Comparison of ENCODE assay signal across 1 cellular context in the genomic region with DNA sequence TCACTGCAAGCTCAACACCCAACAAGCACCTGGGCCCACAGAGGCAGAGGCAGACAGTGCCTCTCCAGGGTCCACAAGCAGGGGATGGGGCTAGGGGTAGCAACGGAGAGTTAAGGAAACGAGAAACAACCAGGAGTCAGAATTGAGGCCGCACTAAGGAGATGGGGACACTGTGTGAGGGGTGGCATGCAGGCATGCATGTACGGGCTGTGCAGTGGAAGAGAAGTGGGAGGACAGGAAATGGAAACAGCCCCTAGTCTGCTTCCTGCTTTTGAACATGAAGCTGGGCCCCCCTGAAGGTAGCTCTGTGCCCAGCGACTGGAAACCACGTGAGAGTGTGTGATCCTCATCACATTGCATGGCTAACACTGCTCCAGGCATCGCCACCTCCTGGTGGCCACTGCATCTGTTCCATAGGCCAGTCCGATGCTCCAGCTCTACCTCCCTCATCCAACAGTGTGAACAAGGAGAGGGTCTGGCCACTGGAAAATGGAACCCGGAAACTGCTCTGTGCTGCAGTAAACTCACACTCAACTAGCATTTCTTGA.
A peak's percentile ranks its signal among the peaks of the same experiment; 100 is the strongest.
TF ChIP-seq lines count a peak whose summit lies in the region.

No MANE protein-coding gene starts in this region.

TF ChIP-seq in HepG2, 621 proteins besides CTCF, POLR2A, EP300 and RAD21 (continued from another document and continues in another):
- TF ChIP-seq, protein P1, sequence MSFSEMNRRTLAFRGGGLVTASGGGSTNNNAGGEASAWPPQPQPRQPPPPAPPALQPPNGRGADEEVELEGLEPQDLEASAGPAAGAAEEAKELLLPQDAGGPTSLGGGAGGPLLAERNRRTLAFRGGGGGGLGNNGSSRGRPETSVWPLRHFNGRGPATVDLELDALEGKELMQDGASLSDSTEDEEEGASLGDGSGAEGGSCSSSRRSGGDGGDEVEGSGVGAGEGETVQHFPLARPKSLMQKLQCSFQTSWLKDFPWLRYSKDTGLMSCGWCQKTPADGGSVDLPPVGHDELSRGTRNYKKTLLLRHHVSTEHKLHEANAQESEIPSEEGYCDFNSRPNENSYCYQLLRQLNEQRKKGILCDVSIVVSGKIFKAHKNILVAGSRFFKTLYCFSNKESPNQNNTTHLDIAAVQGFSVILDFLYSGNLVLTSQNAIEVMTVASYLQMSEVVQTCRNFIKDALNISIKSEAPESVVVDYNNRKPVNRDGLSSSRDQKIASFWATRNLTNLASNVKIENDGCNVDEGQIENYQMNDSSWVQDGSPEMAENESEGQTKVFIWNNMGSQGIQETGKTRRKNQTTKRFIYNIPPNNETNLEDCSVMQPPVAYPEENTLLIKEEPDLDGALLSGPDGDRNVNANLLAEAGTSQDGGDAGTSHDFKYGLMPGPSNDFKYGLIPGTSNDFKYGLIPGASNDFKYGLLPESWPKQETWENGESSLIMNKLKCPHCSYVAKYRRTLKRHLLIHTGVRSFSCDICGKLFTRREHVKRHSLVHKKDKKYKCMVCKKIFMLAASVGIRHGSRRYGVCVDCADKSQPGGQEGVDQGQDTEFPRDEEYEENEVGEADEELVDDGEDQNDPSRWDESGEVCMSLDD (CRISPR knock-in tag; IDR thresholded peaks at IDR 0.05; ENCODE audit: borderline replicate concordance): no peak
- no peak for TF ChIP-seq ZNF24 (IDR thresholded peaks at IDR 0.05)
- TF ChIP-seq MLLT10 (CRISPR knock-in tag; IDR thresholded peaks at IDR 0.05): no peak
- no peak for TF ChIP-seq MTF1 (CRISPR knock-in tag; IDR thresholded peaks at IDR 0.05)
- TF ChIP-seq, protein P2, sequence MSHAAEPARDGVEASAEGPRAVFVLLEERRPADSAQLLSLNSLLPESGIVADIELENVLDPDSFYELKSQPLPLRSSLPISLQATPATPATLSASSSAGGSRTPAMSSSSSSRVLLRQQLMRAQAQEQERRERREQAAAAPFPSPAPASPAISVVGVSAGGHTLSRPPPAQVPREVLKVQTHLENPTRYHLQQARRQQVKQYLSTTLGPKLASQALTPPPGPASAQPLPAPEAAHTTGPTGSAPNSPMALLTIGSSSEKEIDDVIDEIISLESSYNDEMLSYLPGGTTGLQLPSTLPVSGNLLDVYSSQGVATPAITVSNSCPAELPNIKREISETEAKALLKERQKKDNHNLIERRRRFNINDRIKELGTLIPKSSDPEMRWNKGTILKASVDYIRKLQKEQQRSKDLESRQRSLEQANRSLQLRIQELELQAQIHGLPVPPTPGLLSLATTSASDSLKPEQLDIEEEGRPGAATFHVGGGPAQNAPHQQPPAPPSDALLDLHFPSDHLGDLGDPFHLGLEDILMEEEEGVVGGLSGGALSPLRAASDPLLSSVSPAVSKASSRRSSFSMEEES (CRISPR knock-in tag; IDR thresholded peaks at IDR 0.05): no peak
- no peak for TF ChIP-seq RBM39 (IDR thresholded peaks at IDR 0.05; ENCODE audit: low read depth, low read length, poor library complexity, severe bottlenecking)
- peak; percentile 26; the same call in 1 of the 2 replicates for TF ChIP-seq TBX2 (CRISPR knock-in tag; IDR thresholded peaks at IDR 0.05; ENCODE audit: borderline replicate concordance)
- no peak for TF ChIP-seq RFXAP (CRISPR knock-in tag; IDR thresholded peaks at IDR 0.05; ENCODE audit: borderline replicate concordance)
- TF ChIP-seq, protein P3, sequence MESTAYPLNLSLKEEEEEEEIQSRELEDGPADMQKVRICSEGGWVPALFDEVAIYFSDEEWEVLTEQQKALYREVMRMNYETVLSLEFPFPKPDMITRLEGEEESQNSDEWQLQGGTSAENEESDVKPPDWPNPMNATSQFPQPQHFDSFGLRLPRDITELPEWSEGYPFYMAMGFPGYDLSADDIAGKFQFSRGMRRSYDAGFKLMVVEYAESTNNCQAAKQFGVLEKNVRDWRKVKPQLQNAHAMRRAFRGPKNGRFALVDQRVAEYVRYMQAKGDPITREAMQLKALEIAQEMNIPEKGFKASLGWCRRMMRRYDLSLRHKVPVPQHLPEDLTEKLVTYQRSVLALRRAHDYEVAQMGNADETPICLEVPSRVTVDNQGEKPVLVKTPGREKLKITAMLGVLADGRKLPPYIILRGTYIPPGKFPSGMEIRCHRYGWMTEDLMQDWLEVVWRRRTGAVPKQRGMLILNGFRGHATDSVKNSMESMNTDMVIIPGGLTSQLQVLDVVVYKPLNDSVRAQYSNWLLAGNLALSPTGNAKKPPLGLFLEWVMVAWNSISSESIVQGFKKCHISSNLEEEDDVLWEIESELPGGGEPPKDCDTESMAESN (CRISPR knock-in tag; conservative IDR thresholded peaks at IDR 0.05): no peak
- TF ChIP-seq, protein P4, sequence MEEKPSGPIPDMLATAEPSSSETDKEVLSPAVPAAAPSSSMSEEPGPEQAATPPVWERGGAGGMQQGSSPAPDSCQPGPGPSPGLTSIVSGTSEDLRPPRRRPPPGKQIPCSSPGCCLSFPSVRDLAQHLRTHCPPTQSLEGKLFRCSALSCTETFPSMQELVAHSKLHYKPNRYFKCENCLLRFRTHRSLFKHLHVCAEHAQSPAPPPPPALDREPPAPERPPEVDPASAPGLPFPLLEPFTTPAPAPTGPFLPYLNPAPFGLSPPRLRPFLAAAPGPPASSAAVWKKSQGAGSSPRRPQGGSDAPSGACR (CRISPR knock-in tag; IDR thresholded peaks at IDR 0.05): no peak
- TF ChIP-seq, protein P5, sequence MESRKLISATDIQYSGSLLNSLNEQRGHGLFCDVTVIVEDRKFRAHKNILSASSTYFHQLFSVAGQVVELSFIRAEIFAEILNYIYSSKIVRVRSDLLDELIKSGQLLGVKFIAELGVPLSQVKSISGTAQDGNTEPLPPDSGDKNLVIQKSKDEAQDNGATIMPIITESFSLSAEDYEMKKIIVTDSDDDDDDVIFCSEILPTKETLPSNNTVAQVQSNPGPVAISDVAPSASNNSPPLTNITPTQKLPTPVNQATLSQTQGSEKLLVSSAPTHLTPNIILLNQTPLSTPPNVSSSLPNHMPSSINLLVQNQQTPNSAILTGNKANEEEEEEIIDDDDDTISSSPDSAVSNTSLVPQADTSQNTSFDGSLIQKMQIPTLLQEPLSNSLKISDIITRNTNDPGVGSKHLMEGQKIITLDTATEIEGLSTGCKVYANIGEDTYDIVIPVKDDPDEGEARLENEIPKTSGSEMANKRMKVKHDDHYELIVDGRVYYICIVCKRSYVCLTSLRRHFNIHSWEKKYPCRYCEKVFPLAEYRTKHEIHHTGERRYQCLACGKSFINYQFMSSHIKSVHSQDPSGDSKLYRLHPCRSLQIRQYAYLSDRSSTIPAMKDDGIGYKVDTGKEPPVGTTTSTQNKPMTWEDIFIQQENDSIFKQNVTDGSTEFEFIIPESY (CRISPR knock-in tag; IDR thresholded peaks at IDR 0.05): peak; percentile 48; the same call in 1 of the 2 replicates
- no peak for TF ChIP-seq JDP2 (CRISPR knock-in tag; IDR thresholded peaks at IDR 0.05; ENCODE audit: borderline replicate concordance)
- TF ChIP-seq ZNF75D (CRISPR knock-in tag; IDR thresholded peaks at IDR 0.05; ENCODE audit: borderline replicate concordance): no peak
- no peak for TF ChIP-seq ZNF253 (CRISPR knock-in tag; IDR thresholded peaks at IDR 0.05; ENCODE audit: borderline replicate concordance)
- TF ChIP-seq TMF1 (CRISPR knock-in tag; IDR thresholded peaks at IDR 0.05; ENCODE audit: low read depth): no peak
- no peak for TF ChIP-seq SALL2 (CRISPR knock-in tag; IDR thresholded peaks at IDR 0.05)
- TF ChIP-seq, protein P6, sequence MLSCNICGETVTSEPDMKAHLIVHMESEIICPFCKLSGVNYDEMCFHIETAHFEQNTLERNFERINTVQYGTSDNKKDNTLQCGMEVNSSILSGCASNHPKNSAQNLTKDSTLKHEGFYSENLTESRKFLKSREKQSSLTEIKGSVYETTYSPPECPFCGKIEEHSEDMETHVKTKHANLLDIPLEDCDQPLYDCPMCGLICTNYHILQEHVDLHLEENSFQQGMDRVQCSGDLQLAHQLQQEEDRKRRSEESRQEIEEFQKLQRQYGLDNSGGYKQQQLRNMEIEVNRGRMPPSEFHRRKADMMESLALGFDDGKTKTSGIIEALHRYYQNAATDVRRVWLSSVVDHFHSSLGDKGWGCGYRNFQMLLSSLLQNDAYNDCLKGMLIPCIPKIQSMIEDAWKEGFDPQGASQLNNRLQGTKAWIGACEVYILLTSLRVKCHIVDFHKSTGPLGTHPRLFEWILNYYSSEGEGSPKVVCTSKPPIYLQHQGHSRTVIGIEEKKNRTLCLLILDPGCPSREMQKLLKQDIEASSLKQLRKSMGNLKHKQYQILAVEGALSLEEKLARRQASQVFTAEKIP (CRISPR knock-in tag; IDR thresholded peaks at IDR 0.05; ENCODE audit: borderline replicate concordance): no peak
- TF ChIP-seq MIER2 (CRISPR knock-in tag; IDR thresholded peaks at IDR 0.05): no peak
- peak; percentile 32; the same call in 1 of the 2 replicates for TF ChIP-seq SAP130 (CRISPR knock-in tag; IDR thresholded peaks at IDR 0.05; ENCODE audit: low read depth)
- TF ChIP-seq NFKB2 (CRISPR knock-in tag; IDR thresholded peaks at IDR 0.05; ENCODE audit: borderline replicate concordance): no peak
- TF ChIP-seq, protein P7, sequence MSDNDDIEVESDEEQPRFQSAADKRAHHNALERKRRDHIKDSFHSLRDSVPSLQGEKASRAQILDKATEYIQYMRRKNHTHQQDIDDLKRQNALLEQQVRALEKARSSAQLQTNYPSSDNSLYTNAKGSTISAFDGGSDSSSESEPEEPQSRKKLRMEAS (IDR thresholded peaks at IDR 0.05): 0 out of 2 replicates have a peak, but pooled peaks have one; percentile 50
- TF ChIP-seq, protein P8, sequence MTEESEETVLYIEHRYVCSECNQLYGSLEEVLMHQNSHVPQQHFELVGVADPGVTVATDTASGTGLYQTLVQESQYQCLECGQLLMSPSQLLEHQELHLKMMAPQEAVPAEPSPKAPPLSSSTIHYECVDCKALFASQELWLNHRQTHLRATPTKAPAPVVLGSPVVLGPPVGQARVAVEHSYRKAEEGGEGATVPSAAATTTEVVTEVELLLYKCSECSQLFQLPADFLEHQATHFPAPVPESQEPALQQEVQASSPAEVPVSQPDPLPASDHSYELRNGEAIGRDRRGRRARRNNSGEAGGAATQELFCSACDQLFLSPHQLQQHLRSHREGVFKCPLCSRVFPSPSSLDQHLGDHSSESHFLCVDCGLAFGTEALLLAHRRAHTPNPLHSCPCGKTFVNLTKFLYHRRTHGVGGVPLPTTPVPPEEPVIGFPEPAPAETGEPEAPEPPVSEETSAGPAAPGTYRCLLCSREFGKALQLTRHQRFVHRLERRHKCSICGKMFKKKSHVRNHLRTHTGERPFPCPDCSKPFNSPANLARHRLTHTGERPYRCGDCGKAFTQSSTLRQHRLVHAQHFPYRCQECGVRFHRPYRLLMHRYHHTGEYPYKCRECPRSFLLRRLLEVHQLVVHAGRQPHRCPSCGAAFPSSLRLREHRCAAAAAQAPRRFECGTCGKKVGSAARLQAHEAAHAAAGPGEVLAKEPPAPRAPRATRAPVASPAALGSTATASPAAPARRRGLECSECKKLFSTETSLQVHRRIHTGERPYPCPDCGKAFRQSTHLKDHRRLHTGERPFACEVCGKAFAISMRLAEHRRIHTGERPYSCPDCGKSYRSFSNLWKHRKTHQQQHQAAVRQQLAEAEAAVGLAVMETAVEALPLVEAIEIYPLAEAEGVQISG (CRISPR knock-in tag; IDR thresholded peaks at IDR 0.05): 0 out of 2 replicates have a peak, but pooled peaks have one; percentile 44
- TF ChIP-seq ZNF264 (CRISPR knock-in tag; IDR thresholded peaks at IDR 0.05): no peak
- TF ChIP-seq SALL1 (CRISPR knock-in tag; IDR thresholded peaks at IDR 0.05): peak; percentile 58
- TF ChIP-seq ZNF598 (CRISPR knock-in tag; IDR thresholded peaks at IDR 0.05; ENCODE audit: borderline replicate concordance): no peak
- TF ChIP-seq KMT2B (CRISPR knock-in tag; IDR thresholded peaks at IDR 0.05): peak; percentile 61; the same call in 1 of the 2 replicates
- TF ChIP-seq ZNF17 (CRISPR knock-in tag; IDR thresholded peaks at IDR 0.05): no peak
- peak; percentile 40; the same call in 1 of the 2 replicates for TF ChIP-seq PPARG (CRISPR knock-in tag; conservative IDR thresholded peaks at IDR 0.05)
- no peak for TF ChIP-seq GPN1 (CRISPR knock-in tag; IDR thresholded peaks at IDR 0.05; ENCODE audit: borderline replicate concordance)
- TF ChIP-seq, protein P9, sequence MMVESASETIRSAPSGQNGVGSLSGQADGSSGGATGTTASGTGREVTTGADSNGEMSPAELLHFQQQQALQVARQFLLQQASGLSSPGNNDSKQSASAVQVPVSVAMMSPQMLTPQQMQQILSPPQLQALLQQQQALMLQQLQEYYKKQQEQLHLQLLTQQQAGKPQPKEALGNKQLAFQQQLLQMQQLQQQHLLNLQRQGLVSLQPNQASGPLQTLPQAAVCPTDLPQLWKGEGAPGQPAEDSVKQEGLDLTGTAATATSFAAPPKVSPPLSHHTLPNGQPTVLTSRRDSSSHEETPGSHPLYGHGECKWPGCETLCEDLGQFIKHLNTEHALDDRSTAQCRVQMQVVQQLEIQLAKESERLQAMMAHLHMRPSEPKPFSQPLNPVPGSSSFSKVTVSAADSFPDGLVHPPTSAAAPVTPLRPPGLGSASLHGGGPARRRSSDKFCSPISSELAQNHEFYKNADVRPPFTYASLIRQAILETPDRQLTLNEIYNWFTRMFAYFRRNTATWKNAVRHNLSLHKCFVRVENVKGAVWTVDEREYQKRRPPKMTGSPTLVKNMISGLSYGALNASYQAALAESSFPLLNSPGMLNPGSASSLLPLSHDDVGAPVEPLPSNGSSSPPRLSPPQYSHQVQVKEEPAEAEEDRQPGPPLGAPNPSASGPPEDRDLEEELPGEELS (CRISPR knock-in tag; IDR thresholded peaks at IDR 0.05): peak; percentile 52; the same call in 1 of the 2 replicates
- TF ChIP-seq, protein P10, sequence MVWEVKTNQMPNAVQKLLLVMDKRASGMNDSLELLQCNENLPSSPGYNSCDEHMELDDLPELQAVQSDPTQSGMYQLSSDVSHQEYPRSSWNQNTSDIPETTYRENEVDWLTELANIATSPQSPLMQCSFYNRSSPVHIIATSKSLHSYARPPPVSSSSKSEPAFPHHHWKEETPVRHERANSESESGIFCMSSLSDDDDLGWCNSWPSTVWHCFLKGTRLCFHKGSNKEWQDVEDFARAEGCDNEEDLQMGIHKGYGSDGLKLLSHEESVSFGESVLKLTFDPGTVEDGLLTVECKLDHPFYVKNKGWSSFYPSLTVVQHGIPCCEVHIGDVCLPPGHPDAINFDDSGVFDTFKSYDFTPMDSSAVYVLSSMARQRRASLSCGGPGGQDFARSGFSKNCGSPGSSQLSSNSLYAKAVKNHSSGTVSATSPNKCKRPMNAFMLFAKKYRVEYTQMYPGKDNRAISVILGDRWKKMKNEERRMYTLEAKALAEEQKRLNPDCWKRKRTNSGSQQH (CRISPR knock-in tag; IDR thresholded peaks at IDR 0.05; ENCODE audit: low read depth): no peak
- TF ChIP-seq SP5 (CRISPR knock-in tag; IDR thresholded peaks at IDR 0.05; ENCODE audit: borderline replicate concordance, low read depth): no peak
- TF ChIP-seq PAWR (CRISPR knock-in tag; IDR thresholded peaks at IDR 0.05; ENCODE audit: borderline replicate concordance): no peak
- TF ChIP-seq, protein P11, sequence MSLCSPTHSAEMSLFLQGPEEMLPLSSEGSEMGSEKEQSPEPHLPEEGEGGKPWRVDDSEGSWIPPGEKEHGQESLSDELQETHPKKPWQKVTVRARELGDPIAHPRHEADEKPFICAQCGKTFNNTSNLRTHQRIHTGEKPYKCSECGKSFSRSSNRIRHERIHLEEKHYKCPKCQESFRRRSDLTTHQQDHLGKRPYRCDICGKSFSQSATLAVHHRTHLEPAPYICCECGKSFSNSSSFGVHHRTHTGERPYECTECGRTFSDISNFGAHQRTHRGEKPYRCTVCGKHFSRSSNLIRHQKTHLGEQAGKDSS (CRISPR knock-in tag; IDR thresholded peaks at IDR 0.05; ENCODE audit: borderline replicate concordance, low read depth): peak; percentile 37; the same call in 1 of the 2 replicates
- TF ChIP-seq, protein P12, sequence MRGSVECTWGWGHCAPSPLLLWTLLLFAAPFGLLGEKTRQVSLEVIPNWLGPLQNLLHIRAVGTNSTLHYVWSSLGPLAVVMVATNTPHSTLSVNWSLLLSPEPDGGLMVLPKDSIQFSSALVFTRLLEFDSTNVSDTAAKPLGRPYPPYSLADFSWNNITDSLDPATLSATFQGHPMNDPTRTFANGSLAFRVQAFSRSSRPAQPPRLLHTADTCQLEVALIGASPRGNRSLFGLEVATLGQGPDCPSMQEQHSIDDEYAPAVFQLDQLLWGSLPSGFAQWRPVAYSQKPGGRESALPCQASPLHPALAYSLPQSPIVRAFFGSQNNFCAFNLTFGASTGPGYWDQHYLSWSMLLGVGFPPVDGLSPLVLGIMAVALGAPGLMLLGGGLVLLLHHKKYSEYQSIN (CRISPR knock-in tag; IDR thresholded peaks at IDR 0.05; ENCODE audit: borderline replicate concordance): no peak
- TF ChIP-seq ZNF251 (CRISPR knock-in tag; IDR thresholded peaks at IDR 0.05): no peak
